In genomic region chr17:48997827-48998556, GRCh38 we compare ENCODE assay signal across 1 cellular context.
A peak's percentile ranks its signal among the peaks of the same experiment; 100 is the strongest.
TF ChIP-seq lines count a peak whose summit lies in the region.

No MANE protein-coding gene starts in this region.

TF ChIP-seq in HepG2, 621 proteins besides CTCF, POLR2A, EP300 and RAD21 (continued from another document and continues in another):
- peak; percentile 59; the same call in 1 of the 2 replicates for TF ChIP-seq TFDP2 (CRISPR knock-in tag; IDR thresholded peaks at IDR 0.05)
- TF ChIP-seq NR1H2 (CRISPR knock-in tag; IDR thresholded peaks at IDR 0.05; ENCODE audit: borderline replicate concordance, low read depth), result no peak; the same call in 1 of the 2 replicates
- no peak for TF ChIP-seq ZNF510 (CRISPR knock-in tag; IDR thresholded peaks at IDR 0.05; ENCODE audit: low read depth)
- 0 out of 2 replicates have a peak, but pooled peaks have one; percentile 20 for TF ChIP-seq ZNF414 (CRISPR knock-in tag; IDR thresholded peaks at IDR 0.05)
- peak; percentile 60 for TF ChIP-seq KAT7 (CRISPR knock-in tag; IDR thresholded peaks at IDR 0.05; ENCODE audit: borderline replicate concordance)
- peak; percentile 30; the same call in 1 of the 2 replicates for TF ChIP-seq ZNF281 (CRISPR knock-in tag; IDR thresholded peaks at IDR 0.05; ENCODE audit: borderline replicate concordance)
- TF ChIP-seq REST (IDR thresholded peaks at IDR 0.05; ENCODE audit: borderline replicate concordance in 1 of 2, low read depth in 1 of 2, low read length in 2 of 2), result no peak; a peak in 1 of 4 replicates
- TF ChIP-seq NFKB2 (CRISPR knock-in tag; IDR thresholded peaks at IDR 0.05; ENCODE audit: borderline replicate concordance), result no peak; the same call in 1 of the 2 replicates
- TF ChIP-seq HNRNPUL1 (IDR thresholded peaks at IDR 0.05; ENCODE audit: low read depth, low read length), result no peak
- no peak for TF ChIP-seq ZNF264 (CRISPR knock-in tag; IDR thresholded peaks at IDR 0.05)
- no peak for TF ChIP-seq TOPORS (CRISPR knock-in tag; IDR thresholded peaks at IDR 0.05)
- no peak for TF ChIP-seq RXRA (CRISPR knock-in tag; IDR thresholded peaks at IDR 0.05)
- TF ChIP-seq ATAD3A (CRISPR knock-in tag; IDR thresholded peaks at IDR 0.05), result no peak
- TF ChIP-seq ZNF225 (CRISPR knock-in tag; IDR thresholded peaks at IDR 0.05), result peak; percentile 59
- no peak for TF ChIP-seq ELF3 (CRISPR knock-in tag; IDR thresholded peaks at IDR 0.05)
- TF ChIP-seq IRX3 (CRISPR knock-in tag; IDR thresholded peaks at IDR 0.05; ENCODE audit: borderline replicate concordance, low read depth), result no peak
- 0 out of 2 replicates have a peak, but pooled peaks have one; percentile 85 for TF ChIP-seq ZNF567 (CRISPR knock-in tag; IDR thresholded peaks at IDR 0.05; ENCODE audit: borderline replicate concordance)
- peak; percentile 32; the same call in 1 of the 2 replicates for TF ChIP-seq RARA (CRISPR knock-in tag; IDR thresholded peaks at IDR 0.05)
- no peak for TF ChIP-seq ZBTB1 (CRISPR knock-in tag; IDR thresholded peaks at IDR 0.05; ENCODE audit: borderline replicate concordance)
- TF ChIP-seq MTERF4 (CRISPR knock-in tag; IDR thresholded peaks at IDR 0.05), result peak; percentile 52; the same call in 1 of the 2 replicates
- TF ChIP-seq ZNF775 (CRISPR knock-in tag; IDR thresholded peaks at IDR 0.05; ENCODE audit: borderline replicate concordance), result no peak
- no peak for TF ChIP-seq ZBTB40 (IDR thresholded peaks at IDR 0.05)
- peak; percentile 33; the same call in 1 of the 2 replicates for TF ChIP-seq ZBTB40 (CRISPR knock-in tag; IDR thresholded peaks at IDR 0.05)
- TF ChIP-seq TFDP1 (CRISPR knock-in tag; IDR thresholded peaks at IDR 0.05; ENCODE audit: borderline replicate concordance), result peak; percentile 49; the same call in 1 of the 2 replicates
- TF ChIP-seq ZNF605 (CRISPR knock-in tag; IDR thresholded peaks at IDR 0.05), result no peak
- TF ChIP-seq ZNF883 (CRISPR knock-in tag; IDR thresholded peaks at IDR 0.05; ENCODE audit: not compliant biosample characterization), result peak; percentile 3
- no peak for TF ChIP-seq SP140L (CRISPR knock-in tag; IDR thresholded peaks at IDR 0.05; ENCODE audit: borderline replicate concordance)
- peak; percentile 3 for TF ChIP-seq TAF15 (IDR thresholded peaks at IDR 0.05; ENCODE audit: low read depth, low read length, poor library complexity, severe bottlenecking)
- no peak for TF ChIP-seq SMAD1 (CRISPR knock-in tag; IDR thresholded peaks at IDR 0.05; ENCODE audit: borderline replicate concordance, low read depth)
- TF ChIP-seq ZNF569 (CRISPR knock-in tag; IDR thresholded peaks at IDR 0.05; ENCODE audit: borderline replicate concordance), result no peak
- 0 out of 2 replicates have a peak, but pooled peaks have one; percentile 23 for TF ChIP-seq ZNF816 (CRISPR knock-in tag; IDR thresholded peaks at IDR 0.05; ENCODE audit: borderline replicate concordance)
- TF ChIP-seq ZKSCAN8 (CRISPR knock-in tag; IDR thresholded peaks at IDR 0.05; ENCODE audit: borderline replicate concordance), result no peak
- 0 out of 2 replicates have a peak, but pooled peaks have one; percentile 4 for TF ChIP-seq NFYB (CRISPR knock-in tag; IDR thresholded peaks at IDR 0.05)
- peak; percentile 67; the same call in 1 of the 2 replicates for TF ChIP-seq BORCS8-MEF2B (CRISPR knock-in tag; IDR thresholded peaks at IDR 0.05)
- no peak for TF ChIP-seq MIER3 (CRISPR knock-in tag; IDR thresholded peaks at IDR 0.05; ENCODE audit: borderline replicate concordance)
- 0 out of 2 replicates have a peak, but pooled peaks have one; percentile 25 for TF ChIP-seq ZNF232 (CRISPR knock-in tag; IDR thresholded peaks at IDR 0.05; ENCODE audit: borderline replicate concordance)
- TF ChIP-seq ETV5 (CRISPR knock-in tag; IDR thresholded peaks at IDR 0.05; ENCODE audit: borderline replicate concordance), result peak; percentile 17; the same call in 1 of the 2 replicates
- no peak for TF ChIP-seq FOSL1 (CRISPR knock-in tag; IDR thresholded peaks at IDR 0.05; ENCODE audit: borderline replicate concordance)
- TF ChIP-seq ZNF740 (CRISPR knock-in tag; IDR thresholded peaks at IDR 0.05), result peak; percentile 77
- TF ChIP-seq ZSCAN9 (CRISPR knock-in tag; IDR thresholded peaks at IDR 0.05; ENCODE audit: borderline replicate concordance), result no peak; the same call in 1 of the 2 replicates
- TF ChIP-seq POLR2G (IDR thresholded peaks at IDR 0.05; ENCODE audit: low read depth, low read length), result peak; percentile 39
